7 cellular contexts compared by ENCODE assay signal in genomic region chr12:1594045-1594294, GRCh38. TPM values are rescaled to one million over a fixed set of nuclear protein-coding genes. Genes with fewer than 3 reads are reported as not detected.
DNase-seq lines count a peak whose midpoint lies in the region; ATAC-seq and TF ChIP-seq lines count a peak whose summit lies in the region.

No MANE protein-coding gene starts in this region.

- H3K4me1 ChIP-seq in SJSA1 (replicated peaks) (peaks cover 55% of the 10 kb centered on the region), duodenal mucosa (ENCODE audit: control insufficient read depth in 1 of 2, insufficient read depth in 2 of 2, low read length in 2 of 2) (peaks cover 45 to 51% of the 10 kb centered on the region in 2 donors), mesodermal cell (ENCODE audit: control insufficient read depth, insufficient read depth, low read length, poor library complexity, severe bottlenecking) (peaks cover 29% of the 10 kb centered on the region), uterus (peaks cover 6 to 8% of the 10 kb centered on the region in 2 donors)

- H3K27ac ChIP-seq in SJSA1 (peak overlapping the region; percentile 30; the same call in 1 of the 2 replicates), duodenal mucosa (ENCODE audit: low read depth, low read length) (peak overlapping the region; percentile 60), mesodermal cell (ENCODE audit: low read depth, low read length, severe bottlenecking) (peak overlapping the region; percentile 36), uterus (peak overlapping the region; percentile 86 to 99)

- peak overlapping the region; percentile 99 for H3K4me3 ChIP-seq in SJSA1
- peak overlapping the region; percentile 81 to 92 for H3K4me3 ChIP-seq in duodenal mucosa (ENCODE audit: low read depth in 1 of 2, low read length in 2 of 2)
- H3K4me3 ChIP-seq in mesodermal cell (ENCODE audit: extremely low read depth, insufficient read depth, low read length, poor library complexity, severe bottlenecking), result peak overlapping the region; percentile 57
- peak overlapping the region; percentile 67 to 91 for H3K4me3 ChIP-seq in uterus

- 0% methylated on average over 20 to 29 of the region's 36 CpGs for WGBS in mesodermal cell (ENCODE audit: insufficient coverage in 2 of 2), 2 experiments

- peak overlapping the region; percentile 67 to 91 for H3K9ac ChIP-seq in duodenal mucosa (ENCODE audit: low read depth in 1 of 2, low read length in 2 of 2)

- H3K36me3 ChIP-seq in SJSA1, result peaks cover 18% of the 10 kb centered on the region
- H3K36me3 ChIP-seq in duodenal mucosa (ENCODE audit: control insufficient read depth in 1 of 2, insufficient read depth in 2 of 2, low read length in 2 of 2), result no peaks in the 10 kb centered on the region
- H3K36me3 ChIP-seq in mesodermal cell (ENCODE audit: control insufficient read depth, insufficient read depth, low read length), result peaks cover 9% of the 10 kb centered on the region
- H3K36me3 ChIP-seq in uterus, result no peaks in the 10 kb centered on the region

- H3K27me3 ChIP-seq in SJSA1 (replicated peaks) (no peaks in the 10 kb centered on the region), duodenal mucosa (ENCODE audit: control insufficient read depth in 1 of 2, insufficient read depth in 2 of 2, low read length in 2 of 2) (no peaks in the 10 kb centered on the region), uterus (no peaks in the 10 kb centered on the region)

- peak; percentile 34 to 38 for TF ChIP-seq POLR2A in uterus (IDR thresholded peaks at IDR 0.05)

- ATAC-seq in GM19468 (IDR thresholded peaks at IDR 0.05; ENCODE audit: extremely low read depth, unreplicated experiment) (peak; percentile 42), HG03521 (IDR thresholded peaks at IDR 0.05; ENCODE audit: unreplicated experiment) (peak; percentile 45)

- TF ChIP-seq CTCF in uterus (IDR thresholded peaks at IDR 0.05), result no peak

- H3K9me3 ChIP-seq in SJSA1 (replicated peaks), result peaks cover 3% of the 10 kb centered on the region; the same call in 1 of the 2 replicates
- H3K9me3 ChIP-seq in duodenal mucosa (ENCODE audit: control insufficient read depth in 1 of 2, low read length in 2 of 2), result no peaks in the 10 kb centered on the region
- H3K9me3 ChIP-seq in mesodermal cell (ENCODE audit: control insufficient read depth, low read length), result no peaks in the 10 kb centered on the region
- no peaks in the 10 kb centered on the region for H3K9me3 ChIP-seq in uterus

- DNase-seq in GM03348 (ENCODE audit: low spot score) (peak; percentile 87), SJSA1 (ENCODE audit: low read depth in 1 of 2, low spot score in 2 of 2) (peak in 1 of 2 experiments; percentile 70), uterus (peak in 1 of 2 donors; percentile 58)

- intact Hi-C loops in uterus (cut with DNase I; ENCODE audit: low total_unique reads), result no loop called here

RNA-seq across cellular contexts. Expression of gene FBXL14, which starts 0.4 kb away (rescaled TPM):
- total RNA-seq in SJSA1 (2014; rRNA removed; shearing (Covaris generic)), result 8.1 and 16.1 TPM in 2 replicates
- polyA plus RNA-seq in mesodermal cell (2013, experiment 1 of 2), result 12.1 TPM
- polyA plus RNA-seq in mesodermal cell (2013, experiment 2 of 2), result 11.9 TPM
- 10 to 100 TPM in 3 of 4 donors, 1 to 10 TPM in 1; 1.5 to 17.4 (median 13.5) TPM for total RNA-seq in uterus

RNA-seq across cellular contexts. Expression of gene WNT5B, which starts 35.1 kb away (rescaled TPM):
- 8.9 and 15.4 TPM in 2 replicates for total RNA-seq in SJSA1 (2014; rRNA removed; shearing (Covaris generic))
- 21.4 TPM for polyA plus RNA-seq in mesodermal cell (2013, experiment 1 of 2)
- polyA plus RNA-seq in mesodermal cell (2013, experiment 2 of 2), result 19.5 TPM
- 10 to 100 TPM in 1 of 4 donors, 1 to 10 TPM in 2, not detected in 1; 5.9 to 20.9 (median 7.2) TPM for total RNA-seq in uterus

Comparison
In these comparisons a context has a peak if more than half of its experiments do, and no peak if none do; other contexts are left out.
1. H3K27ac ChIP-seq: peak in every context shown above with its lines; median percentile 92 in uterus; 60 in duodenal mucosa; 36 in mesodermal cell; 30 in SJSA1.